Comparison of ENCODE assay signal across 8 cellular contexts in genomic region chr4:1748465-1748995, GRCh38. TPM values are rescaled to one million over a fixed set of nuclear protein-coding genes. Genes with fewer than 3 reads are reported as not detected.
A peak's percentile ranks its signal among the peaks of the same experiment; 100 is the strongest.
DNase-seq lines count a peak whose midpoint lies in the region.

No MANE protein-coding gene starts in this region.

- peak; percentile 22 for DNase-seq in DMS153 treated with DMSO at 0.1 percent for 48 hours (lab: John Stamatoyannopoulos, UW; ENCODE audit: unreplicated experiment)
- DNase-seq in DMS153 (lab: John Stamatoyannopoulos, UW): no peak
- peak; percentile 12 for DNase-seq in NCI-H128 (lab: John Stamatoyannopoulos, UW; ENCODE audit: unreplicated experiment)
- DNase-seq in T1000 (lab: John Stamatoyannopoulos, UW): peak; percentile 87
- DNase-seq in anterior cingulate cortex (lab: John Stamatoyannopoulos, UW): peak in 41 of 58 donors; percentile 12 to 79 (median 37)
- peak in 41 of 51 donors; percentile 11 to 81 (median 46) for DNase-seq in hypothalamus (lab: John Stamatoyannopoulos, UW)
- peak; percentile 60 to 70 for DNase-seq in stimulated activated CD4-positive, alpha-beta T cell treated with anti-CD3 and anti-CD28 coated beads, Interleukin-15, amount 100 ng/mL, for 1 hour (ENCODE audit: low read depth in 1 of 2, low spot score in 1 of 2)
- DNase-seq in occipital lobe (lab: John Stamatoyannopoulos, UW): no peak

RNA-seq across cellular contexts. Expression of gene TACC3, which starts 27.2 kb away (rescaled TPM):
- total RNA-seq in occipital lobe: 1.6 TPM

RNA-seq across cellular contexts. Expression of gene TMEM129, which starts 27.4 kb away (rescaled TPM):
- total RNA-seq in occipital lobe: 12.8 TPM

RNA-seq across cellular contexts. Expression of gene SLBP, which starts 36.4 kb away (rescaled TPM):
- total RNA-seq in occipital lobe: 48.8 TPM

RNA-seq across cellular contexts. Expression of gene FGFR3, which starts 44.6 kb away (rescaled TPM):
- total RNA-seq in occipital lobe: 14.7 TPM

Comparison
In these comparisons a context has a peak if more than half of its experiments do, and no peak if none do; other contexts are left out.
1. DNase-seq: peak in DMS153 treated with DMSO at 0.1 percent for 48 hours (single experiment), NCI-H128 (single experiment), T1000 (single experiment), anterior cingulate cortex (41 of 58), hypothalamus (41 of 51) and stimulated activated CD4-positive, alpha-beta T cell treated with anti-CD3 and anti-CD28 coated beads, Interleukin-15, amount 100 ng/mL, for 1 hour (2 of 2); none in DMS153 (single experiment) and occipital lobe (single experiment).